Comparison of ENCODE assay signal across 1 cellular context in genomic region chr1:153631047-153632022, GRCh38.
TF ChIP-seq lines count a peak whose summit lies in the region.

No MANE protein-coding gene starts in this region.

TF ChIP-seq in HepG2, 621 proteins besides CTCF, POLR2A, EP300 and RAD21 (continued from another document):
- TF ChIP-seq ISL2 (CRISPR knock-in tag; IDR thresholded peaks at IDR 0.05) = no peak
- TF ChIP-seq CREM (IDR thresholded peaks at IDR 0.05) = peak; percentile 39; the same call in 1 of the 2 replicates
- TF ChIP-seq CREM (CRISPR knock-in tag; IDR thresholded peaks at IDR 0.05) = no peak
- no peak for TF ChIP-seq SOX6 (IDR thresholded peaks at IDR 0.05)
- TF ChIP-seq SOX6 (CRISPR knock-in tag; IDR thresholded peaks at IDR 0.05) = peak; percentile 33; the same call in 1 of the 2 replicates
- TF ChIP-seq, protein P1, sequence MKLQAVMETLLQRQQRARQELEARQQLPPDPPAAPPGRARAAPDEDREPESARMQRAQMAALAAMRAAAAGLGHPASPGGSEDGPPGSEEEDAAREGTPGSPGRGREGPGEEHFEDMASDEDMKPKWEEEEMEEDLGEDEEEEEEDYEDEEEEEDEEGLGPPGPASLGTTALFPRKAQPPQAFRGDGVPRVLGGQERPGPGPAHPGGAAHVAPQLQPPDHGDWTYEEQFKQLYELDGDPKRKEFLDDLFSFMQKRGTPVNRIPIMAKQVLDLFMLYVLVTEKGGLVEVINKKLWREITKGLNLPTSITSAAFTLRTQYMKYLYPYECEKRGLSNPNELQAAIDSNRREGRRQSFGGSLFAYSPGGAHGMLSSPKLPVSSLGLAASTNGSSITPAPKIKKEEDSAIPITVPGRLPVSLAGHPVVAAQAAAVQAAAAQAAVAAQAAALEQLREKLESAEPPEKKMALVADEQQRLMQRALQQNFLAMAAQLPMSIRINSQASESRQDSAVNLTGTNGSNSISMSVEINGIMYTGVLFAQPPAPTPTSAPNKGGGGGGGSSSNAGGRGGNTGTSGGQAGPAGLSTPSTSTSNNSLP (IDR thresholded peaks at IDR 0.05; ENCODE audit: low read depth, low read length) = 0 out of 2 replicates have a peak, but pooled peaks have one; percentile 29
- TF ChIP-seq BCL6 (CRISPR knock-in tag; IDR thresholded peaks at IDR 0.05) = 0 out of 2 replicates have a peak, but pooled peaks have one; percentile 7
- peak; percentile 79 for TF ChIP-seq ASH2L (IDR thresholded peaks at IDR 0.05; ENCODE audit: insufficient read length, low read depth, low read length)
- no peak for TF ChIP-seq ZNF777 (CRISPR knock-in tag; IDR thresholded peaks at IDR 0.05)
- no peak for TF ChIP-seq SIN3A (IDR thresholded peaks at IDR 0.05; ENCODE audit: borderline replicate concordance, low read depth, low read length)
- TF ChIP-seq RFX1 (IDR thresholded peaks at IDR 0.05) = no peak
- TF ChIP-seq YEATS4 (CRISPR knock-in tag; IDR thresholded peaks at IDR 0.05; ENCODE audit: borderline replicate concordance) = 0 out of 2 replicates have a peak, but pooled peaks have one; percentile 35
- 0 out of 2 replicates have a peak, but pooled peaks have one; percentile 26 for TF ChIP-seq ERF (CRISPR knock-in tag; IDR thresholded peaks at IDR 0.05)
